In the genomic region with DNA sequence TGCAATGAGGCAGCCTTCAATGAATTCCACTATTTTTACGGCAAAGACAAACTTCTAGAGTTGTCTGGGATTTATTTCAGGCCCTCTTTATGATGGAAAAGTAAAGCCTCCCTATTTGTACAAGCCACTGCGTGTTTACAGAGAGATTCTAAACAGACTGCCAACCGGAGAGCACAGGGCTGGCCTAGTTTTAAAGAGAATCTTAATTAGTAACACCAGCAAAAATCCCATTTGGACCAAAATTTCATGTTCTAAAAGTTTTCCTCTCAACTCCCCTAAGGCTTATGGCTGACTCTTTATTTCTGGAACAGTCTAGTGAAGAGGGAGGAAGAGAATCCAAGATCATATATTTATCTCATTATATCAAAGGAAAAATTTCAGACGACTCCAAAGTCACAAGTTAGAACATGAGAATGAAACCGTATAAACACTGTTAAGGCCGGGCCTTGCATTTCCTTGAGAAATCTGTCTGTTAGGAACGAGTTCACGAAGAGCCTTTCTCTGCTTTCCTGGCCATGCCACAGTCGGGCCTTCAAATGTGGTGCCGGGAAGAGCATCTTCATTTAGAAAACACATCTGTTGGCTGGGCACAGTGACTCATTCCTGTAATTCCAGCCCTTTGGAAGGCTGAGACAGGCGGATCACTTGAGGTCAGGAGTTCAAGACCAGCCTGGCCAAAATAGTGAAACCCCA, we compare ENCODE assay signal across 16 cellular contexts.
DNase-seq lines count a peak whose midpoint lies in the region; ATAC-seq, FAIRE-seq and TF ChIP-seq lines count a peak whose summit lies in the region.
"Had no signal": no experiment of that assay in that cellular context is flagged by ENCODE, and none has a peak within 500 bp of the region (broad histone marks: within the 10 kb centered on the region; RNA-seq: fewer than 3 reads in every experiment).

No MANE protein-coding gene starts in this region.

- H3K36me3 ChIP-seq in neuronal stem cell (replicated peaks in 1 of 2; ENCODE audit: control insufficient read depth in 2 of 2, insufficient read depth in 2 of 2, low read length in 2 of 2) (no peaks in the 10 kb centered on the region), vagina (no peaks in the 10 kb centered on the region), small intestine (ENCODE audit: control insufficient read depth in 2 of 2, insufficient read depth in 2 of 2, low read length in 2 of 2) (no peaks in the 10 kb centered on the region)

- H3K18ac ChIP-seq in neuronal stem cell (ENCODE audit: low read length) = no peak overlapping the region

- H3K4me3 Mint-ChIP-seq in brain = peak overlapping the region in 1 of 5 experiments; percentile 19

- TF ChIP-seq POLR2A in vagina (IDR thresholded peaks at IDR 0.05) = no peak

- no peak overlapping the region for H3K4me2 ChIP-seq in neuronal stem cell (ENCODE audit: insufficient read depth, low read length, poor library complexity, severe bottlenecking)

- no peaks in the 10 kb centered on the region for H3K79me1 ChIP-seq in neuronal stem cell (ENCODE audit: low read depth, low read length)

- peaks cover 12% of the 10 kb centered on the region for H3K36me3 Mint-ChIP-seq in brain
- H3K36me3 Mint-ChIP-seq: CD8-positive, alpha-beta memory T cell had no signal

- no peak overlapping the region for H2AK5ac ChIP-seq in neuronal stem cell (ENCODE audit: low read depth, low read length)

- WGBS in neuronal stem cell (ENCODE audit: extremely low coverage in 2 of 2, insufficient read length in 2 of 2, insufficient replicate concordance in 1 of 2), 2 donors = no CpG with 5 or more reads among the region's 11 CpGs
- 67 to 84% (median 84%) methylated on average over 11 of the region's 11 CpGs for WGBS in small intestine, 3 donors

- H3K14ac ChIP-seq in neuronal stem cell (ENCODE audit: low read length) = no peak overlapping the region

- no peak overlapping the region for H2BK15ac ChIP-seq in neuronal stem cell (ENCODE audit: low read length)

- H3K9me3 ChIP-seq in neuronal stem cell (replicated peaks in 1 of 2; ENCODE audit: control insufficient read depth in 2 of 2, insufficient read depth in 1 of 2, low read depth in 1 of 2, low read length in 2 of 2) (peaks cover 2 to 13% of the 10 kb centered on the region in 2 donors), vagina (no peaks in the 10 kb centered on the region), small intestine (ENCODE audit: control insufficient read depth, low read depth) (peaks cover 2% of the 10 kb centered on the region)

- H3K27ac ChIP-seq in neuronal stem cell (replicated peaks; ENCODE audit: low read length) (no peak overlapping the region), vagina (peak overlapping the region; percentile 63), small intestine (ENCODE audit: low read depth in 1 of 2, low read length in 1 of 2) (no peak overlapping the region)

- intact Hi-C loops in vagina (cut with DNase I) = no loop called here

- no peak overlapping the region for H3K23ac ChIP-seq in neuronal stem cell (ENCODE audit: low read depth, low read length, poor library complexity)

- FAIRE-seq in small intestine (lab: Jason Lieb, UNC) = no peak
- FAIRE-seq: HTR-8/SVneo had no signal

- no peak overlapping the region for H4K91ac ChIP-seq in neuronal stem cell (ENCODE audit: low read depth, low read length, poor library complexity)

- H3K4me3 ChIP-seq in neuronal stem cell (ENCODE audit: low read length in 2 of 2) (no peak overlapping the region), vagina (no peak overlapping the region), small intestine (ENCODE audit: low read depth in 1 of 2, low read length in 2 of 2) (no peak overlapping the region)

- H3K27me3 Mint-ChIP-seq in brain = no peaks in the 10 kb centered on the region
- H3K27me3 Mint-ChIP-seq: CD8-positive, alpha-beta memory T cell had no signal

- H3K9me3 Mint-ChIP-seq in brain = peaks cover 17 to 38% (median 34%) of the 10 kb centered on the region in 5 experiments

- peaks cover 13% of the 10 kb centered on the region for H3K4me1 Mint-ChIP-seq in brain
- H3K4me1 Mint-ChIP-seq: CD8-positive, alpha-beta memory T cell had no signal

- no peaks in the 10 kb centered on the region for H3K27me3 ChIP-seq in neuronal stem cell (ENCODE audit: control insufficient read depth in 3 of 3, insufficient read depth in 3 of 3, low read depth in 1 of 3, low read length in 3 of 3)
- no peaks in the 10 kb centered on the region for H3K27me3 ChIP-seq in vagina
- H3K27me3 ChIP-seq in small intestine (ENCODE audit: control insufficient read depth in 2 of 2, insufficient read depth in 2 of 2, low read length in 2 of 2) = no peaks in the 10 kb centered on the region

- H2AFZ ChIP-seq in neuronal stem cell (ENCODE audit: low read length) = peak overlapping the region; percentile 58

- no peak overlapping the region for H2BK120ac ChIP-seq in neuronal stem cell (ENCODE audit: low read depth, low read length)

- H4K8ac ChIP-seq in neuronal stem cell (ENCODE audit: low read depth, low read length) = no peak overlapping the region

- no peak overlapping the region for H3K9ac ChIP-seq in neuronal stem cell (ENCODE audit: low read depth, low read length, poor library complexity)

- peak overlapping the region in 4 of 5 experiments; percentile 11 to 71 (median 64) for H3K27ac Mint-ChIP-seq in brain
- H3K27ac Mint-ChIP-seq: CD8-positive, alpha-beta memory T cell had no signal

- H3K4me1 ChIP-seq in neuronal stem cell (ENCODE audit: control insufficient read depth in 2 of 2, insufficient read depth in 1 of 2, low read depth in 1 of 2, low read length in 2 of 2) (peaks cover 0 to 2% of the 10 kb centered on the region in 2 donors), vagina (peaks cover 19% of the 10 kb centered on the region), small intestine (ENCODE audit: control insufficient read depth in 2 of 2, insufficient read depth in 1 of 2, low read depth in 1 of 2, low read length in 1 of 2) (no peaks in the 10 kb centered on the region)

- no peak overlapping the region for H2BK5ac ChIP-seq in neuronal stem cell (ENCODE audit: low read length)

- TF ChIP-seq CTCF in brain (conservative IDR thresholded peaks at IDR 0.05) = no peak
- no peak for TF ChIP-seq CTCF in vagina (IDR thresholded peaks at IDR 0.05)

- DNase-seq in globus pallidus (ENCODE audit: low spot score) = peak; percentile 17
- DNase-seq in neuronal stem cell (ENCODE audit: low spot score) = no peak
- DNase-seq in vagina (ENCODE audit: extremely low spot score in 2 of 2) = peak in 1 of 2 donors; percentile 14
- DNase-seq in AG08395 (ENCODE audit: low spot score) = no peak
- DNase-seq in small intestine = no peak
- DNase-seq: CD8-positive, alpha-beta memory T cell; GOT3; KBM-7; NCI-H1092 treated with DMSO at 0.1 percent for 48 hours; NCI-H1694 treated with DMSO at 0.1 percent for 48 hours; NCI-H446; NCI-H748 treated with DMSO at 0.1 percent for 48 hours; PC-3 had no signal

- ATAC-seq in HG03469 (IDR thresholded peaks at IDR 0.05; ENCODE audit: unreplicated experiment) = no peak
- ATAC-seq: PC-3 had no signal

- H3K4ac ChIP-seq in neuronal stem cell (ENCODE audit: low read length) = no peak overlapping the region

- no peak overlapping the region for H2BK12ac ChIP-seq in neuronal stem cell (ENCODE audit: low read length)
